Comparison of ENCODE assay signal across 22 cellular contexts in genomic region chr2:14524041-14524802, GRCh38.
A peak's percentile ranks its signal among the peaks of the same experiment; 100 is the strongest.
DNase-seq lines count a peak whose midpoint lies in the region; ATAC-seq, FAIRE-seq and TF ChIP-seq lines count a peak whose summit lies in the region.
"Had no signal": no experiment of that assay in that cellular context is flagged by ENCODE, and none has a peak within 500 bp of the region (broad histone marks: within the 10 kb centered on the region; RNA-seq: fewer than 3 reads in every experiment).

No MANE protein-coding gene starts in this region.

- no peak for FAIRE-seq in HTR-8/SVneo (lab: Jason Lieb, UNC)
- FAIRE-seq: GM18507, kidney had no signal

- intact Hi-C loops in body of pancreas (cut with DNase I) (no loop called here), posterior vena cava (cut with DNase I) (no loop called here)

- no peak for ATAC-seq in body of pancreas
- ATAC-seq: gastroesophageal sphincter; HCT116; stimulated activated naive B cell treated with anti-CD40 and anti-IgM and Interleukin-4, amounts not matched to agents 10 μg/mL and 1 μg/mL and 100 μg/mL, for 72 hours; T-cell had no signal

- no peaks in the 10 kb centered on the region for H3K4me1 ChIP-seq in body of pancreas
- H3K4me1 ChIP-seq: adrenal gland, BLaER1, gastroesophageal sphincter had no signal

- no peak overlapping the region for H3K27ac ChIP-seq in body of pancreas
- H3K27ac ChIP-seq: adrenal gland, BLaER1, gastroesophageal sphincter had no signal

- DNase-seq in AG10803 (ENCODE audit: low read depth) (peak; percentile 82), HTR-8/SVneo (ENCODE audit: insufficient read length, low spot score) (peak; percentile 24), astrocyte of the cerebellum (ENCODE audit: low read depth) (peak; percentile 64), kidney tubule cell (ENCODE audit: low spot score) (peak; percentile 89), body of pancreas (no peak), NCI-H1092 treated with DMSO at 0.1 percent for 48 hours (lab: John Stamatoyannopoulos, UW) (no peak), DMS114 treated with DMSO at 0.1 percent for 48 hours (lab: John Stamatoyannopoulos, UW; ENCODE audit: unreplicated experiment) (no peak), posterior vena cava (ENCODE audit: low spot score) (no peak)
- DNase-seq: activated CD4-positive, alpha-beta T cell treated with anti-CD3 and anti-CD28 coated beads for 4 hours; activated T-cell treated with anti-CD3 and anti-CD28 coated beads, Interleukin-2, amount 50 U/mL, for 48 hours; adrenal gland; KBM-7; kidney; NCI-H1930; NCI-H82; stimulated activated CD4-positive, alpha-beta T cell treated with anti-CD3 and anti-CD28 coated beads, Interleukin-4, amount 100 ng/mL, for 24 hours; stimulated activated naive B cell treated with anti-CD40 and anti-IgM and Interleukin-4, amounts not matched to agents 10 μg/mL and 1 μg/mL and 100 μg/mL, for 72 hours; T-cell had no signal

- H3K36me3 ChIP-seq in body of pancreas (replicated peaks in 1 of 2; ENCODE audit: insufficient read depth in 1 of 2, low read depth in 2 of 2): no peaks in the 10 kb centered on the region
- H3K36me3 ChIP-seq: adrenal gland, BLaER1, gastroesophageal sphincter had no signal

- H3K27me3 ChIP-seq in body of pancreas: no peaks in the 10 kb centered on the region
- H3K27me3 ChIP-seq: adrenal gland, BLaER1, gastroesophageal sphincter had no signal

- H3K4me3 ChIP-seq in AG10803 (ENCODE audit: low read length): peak overlapping the region; percentile 39
- no peak overlapping the region for H3K4me3 ChIP-seq in astrocyte of the cerebellum (ENCODE audit: low read depth, low read length)
- H3K4me3 ChIP-seq in body of pancreas: no peak overlapping the region
- H3K4me3 ChIP-seq: adrenal gland, BLaER1, gastroesophageal sphincter had no signal

- TF ChIP-seq POLR2A in body of pancreas (IDR thresholded peaks at IDR 0.05): no peak

- H3K9me3 ChIP-seq in body of pancreas: no peaks in the 10 kb centered on the region
- H3K9me3 ChIP-seq: adrenal gland, BLaER1, gastroesophageal sphincter had no signal

- in situ Hi-C loops in astrocyte of the cerebellum (cut with HindIII; ENCODE audit: low sequenced_read_pairs): no loop called here

- TF ChIP-seq CTCF in AG10803 (conservative IDR thresholded peaks at IDR 0.05; ENCODE audit: low read length) (no peak), astrocyte of the cerebellum (IDR thresholded peaks at IDR 0.05; ENCODE audit: low read depth, low read length, missing control alignments) (no peak), body of pancreas (IDR thresholded peaks at IDR 0.05) (no peak)

- WGBS in body of pancreas, 2 donors: 65 to 73% methylated on average over 7 of the region's 7 CpGs

Comparison
In these comparisons a context has a peak if more than half of its experiments do, and no peak if none do; other contexts are left out.
1. DNase-seq: peak in AG10803 (single experiment), HTR-8/SVneo (single experiment), astrocyte of the cerebellum (single experiment) and kidney tubule cell (single experiment); none in body of pancreas (0 of 4), NCI-H1092 treated with DMSO at 0.1 percent for 48 hours (single experiment), DMS114 treated with DMSO at 0.1 percent for 48 hours (single experiment) and posterior vena cava (single experiment).